ENCODE assay signal across 1 cellular context in genomic region chr10:100970914-100971811, GRCh38.
A peak's percentile ranks its signal among the peaks of the same experiment; 100 is the strongest.
TF ChIP-seq lines count a peak whose summit lies in the region.

No MANE protein-coding gene starts in this region.

TF ChIP-seq in K562, 482 proteins besides CTCF, POLR2A, EP300 and RAD21:
- TF ChIP-seq MAX (CRISPR knock-in tag; IDR thresholded peaks at IDR 0.05), result peak; percentile 5; the same call in 1 of the 2 replicates
- TF ChIP-seq STAT6 (CRISPR knock-in tag; IDR thresholded peaks at IDR 0.05), result no peak
